24 cellular contexts compared by ENCODE assay signal in the genomic region with DNA sequence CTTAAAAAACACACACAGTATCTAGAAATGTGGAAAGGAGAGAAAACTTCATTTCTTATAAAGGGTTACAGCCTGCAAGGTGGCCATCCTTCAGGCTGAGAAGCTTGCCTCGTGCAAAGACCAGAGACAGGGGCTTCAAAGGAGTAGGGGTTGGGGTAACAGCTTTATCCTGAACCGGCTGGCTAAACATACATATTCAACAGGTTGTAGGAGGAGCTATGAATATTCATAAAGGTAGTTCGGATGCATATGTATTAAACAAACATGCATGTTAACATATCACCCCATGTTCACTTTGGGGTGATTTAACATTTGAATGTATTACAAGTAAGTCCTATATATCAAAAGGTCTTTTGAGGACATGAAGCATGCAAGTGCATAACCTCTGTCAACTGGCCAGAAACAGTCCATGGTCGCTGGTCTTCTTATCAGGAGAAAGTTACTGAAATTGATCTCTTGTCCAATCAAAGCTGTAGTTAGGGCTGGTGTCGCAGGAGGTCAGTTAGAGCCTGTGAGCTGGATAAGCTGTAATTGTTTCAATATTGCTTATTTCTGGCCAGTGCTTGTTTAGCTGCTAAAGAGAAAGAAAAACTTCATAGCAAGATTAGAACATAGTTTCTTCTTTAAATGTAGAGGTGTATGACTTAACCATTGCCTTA. TPM values are rescaled to one million over a fixed set of nuclear protein-coding genes. Genes with fewer than 3 reads are reported as not detected.
A peak's percentile ranks its signal among the peaks of the same experiment; 100 is the strongest.
DNase-seq lines count a peak whose midpoint lies in the region; ATAC-seq, FAIRE-seq and TF ChIP-seq lines count a peak whose summit lies in the region.
"Had no signal": no experiment of that assay in that cellular context is flagged by ENCODE, and none has a peak within 500 bp of the region (broad histone marks: within the 10 kb centered on the region; RNA-seq: fewer than 3 reads in every experiment).

No MANE protein-coding gene starts in this region.

- no peak overlapping the region for H2AFZ ChIP-seq in HepG2 (ENCODE audit: low read length)
- no peak overlapping the region for H2AFZ ChIP-seq in PC-3 (ENCODE audit: low read length)
- H2AFZ ChIP-seq: GM23248 had no signal

- TF ChIP-seq RAD21 in liver (IDR thresholded peaks at IDR 0.05) (no peak), HepG2 (CRISPR knock-in tag; IDR thresholded peaks at IDR 0.05) (no peak)

- H3K4me1 ChIP-seq in liver (ENCODE audit: control insufficient read depth in 4 of 4, insufficient read depth in 4 of 4, low read length in 3 of 4) (peaks cover 0 to 29% (median 14%) of the 10 kb centered on the region in 4 donors), HepG2 (ENCODE audit: insufficient read depth, low read length) (peaks cover 25% of the 10 kb centered on the region), right lobe of liver (peaks cover 0 to 15% (median 0%) of the 10 kb centered on the region in 4 donors), pancreas (peaks cover 20 to 31% (median 25%) of the 10 kb centered on the region in 3 donors), PC-3 (ENCODE audit: insufficient read depth, low read length) (peaks cover 9% of the 10 kb centered on the region)
- H3K4me1 ChIP-seq: BLaER1, HAP-1 had no signal

- H3K36me3 ChIP-seq in liver (ENCODE audit: control insufficient read depth in 4 of 4, insufficient read depth in 3 of 4, low read depth in 1 of 4, low read length in 3 of 4) (no peaks in the 10 kb centered on the region), HepG2 (replicated peaks in 1 of 2; ENCODE audit: control insufficient read depth in 1 of 2, insufficient read depth in 2 of 2, low read length in 2 of 2) (no peaks in the 10 kb centered on the region), right lobe of liver (no peaks in the 10 kb centered on the region), pancreas (no peaks in the 10 kb centered on the region), PC-3 (ENCODE audit: low read depth, low read length) (no peaks in the 10 kb centered on the region)
- H3K36me3 ChIP-seq: BLaER1, HAP-1 had no signal

- H3F3A ChIP-seq in PC-3 (ENCODE audit: low read length, unreplicated experiment) = no peaks in the 10 kb centered on the region

- H3K79me2 ChIP-seq in HepG2 (ENCODE audit: insufficient read depth, low read length) = no peaks in the 10 kb centered on the region
- H3K79me2 ChIP-seq in PC-3 (ENCODE audit: low read length) = no peaks in the 10 kb centered on the region

- no peak for TF ChIP-seq POLR2A in HepG2 (IDR thresholded peaks at IDR 0.05; ENCODE audit: insufficient read depth in 1 of 2, low read depth in 2 of 2, low read length in 2 of 2)
- TF ChIP-seq POLR2A in right lobe of liver (IDR thresholded peaks at IDR 0.05) = no peak
- TF ChIP-seq POLR2A in GM12892 (IDR thresholded peaks at IDR 0.05; ENCODE audit: low read depth, low read length) = no peak

- H3K27me3 ChIP-seq in liver (ENCODE audit: control insufficient read depth in 4 of 4, insufficient read depth in 4 of 4, low read length in 3 of 4) (no peaks in the 10 kb centered on the region), HepG2 (ENCODE audit: control insufficient read depth in 1 of 2, insufficient read depth in 2 of 2, low read length in 2 of 2) (peaks cover 0 to 19% of the 10 kb centered on the region in 2 experiments; a peak in 2 of 5 replicates), right lobe of liver (no peaks in the 10 kb centered on the region), pancreas (no peaks in the 10 kb centered on the region), PC-3 (ENCODE audit: low read length) (no peaks in the 10 kb centered on the region)
- H3K27me3 ChIP-seq: BLaER1 had no signal

- DNase-seq in HepG2 (ENCODE audit: low spot score) (no peak), right lobe of liver (peak in 2 of 3 donors; percentile 59 to 63), pancreas (peak in 4 of 6 donors; percentile 30 to 63 (median 38)), natural killer cell (no peak), PC-3 (no peak), GM12892 (ENCODE audit: insufficient read length) (no peak)
- DNase-seq: 8988T; CD4-positive, alpha-beta memory T cell; DMS53; DND-41; EL; GM23248 had no signal

- POLR2A ChIA-PET in HepG2 (lab: Yijun Ruan, JAX) (no interaction called here), PC-3 (lab: Charles Lee; ENCODE audit: unreplicated experiment) (no interaction called here)

- H3K4me1 Mint-ChIP-seq in natural killer cell = peaks cover 0 to 7% of the 10 kb centered on the region in 2 donors

- CTCF ChIA-PET in HepG2 (lab: Yijun Ruan, JAX; ENCODE audit: low intra/inter-chr PET ratio, low total read pairs) (no interaction called here), PC-3 (lab: Charles Lee) (no interaction called here)

- no peaks in the 10 kb centered on the region for H3K9me2 ChIP-seq in PC-3 (replicated peaks; ENCODE audit: low read length)

- no peaks in the 10 kb centered on the region for H3K36me3 Mint-ChIP-seq in natural killer cell
- H3K36me3 Mint-ChIP-seq: CD14-positive monocyte; CD4-positive, alpha-beta memory T cell had no signal

- intact Hi-C loops in HepG2 (cut with micrococcal nuclease; ENCODE audit: unreplicated experiment) = no loop called here
- intact Hi-C loops in right lobe of liver (cut with DNase I) = no loop called here
- intact Hi-C loops in pancreas (cut with DNase I) = no loop called here
- intact Hi-C loops in natural killer cell (cut with micrococcal nuclease) = no loop called here
- intact Hi-C loops in PC-3 (cut with micrococcal nuclease) = no loop called here

- no peaks in the 10 kb centered on the region for H3K9me3 ChIP-seq in liver (ENCODE audit: control insufficient read depth in 4 of 4, low read length in 3 of 4)
- no peaks in the 10 kb centered on the region for H3K9me3 ChIP-seq in HepG2 (ENCODE audit: low read length)
- no peaks in the 10 kb centered on the region for H3K9me3 ChIP-seq in right lobe of liver
- H3K9me3 ChIP-seq in pancreas = no peaks in the 10 kb centered on the region
- H3K9me3 ChIP-seq in PC-3 (ENCODE audit: low read length) = no peaks in the 10 kb centered on the region
- H3K9me3 ChIP-seq: BLaER1, HAP-1 had no signal

- H3K9ac ChIP-seq in liver (ENCODE audit: low read depth in 1 of 2, low read length in 2 of 2) = no peak overlapping the region
- H3K9ac ChIP-seq in HepG2 (ENCODE audit: insufficient read depth, low read depth, low read length) = no peak overlapping the region
- H3K9ac ChIP-seq in PC-3 (ENCODE audit: low read length) = no peak overlapping the region
- H3K9ac ChIP-seq: BLaER1, GM23248 had no signal

- H4K20me1 ChIP-seq in HepG2 (ENCODE audit: insufficient read depth, low read length) (no peaks in the 10 kb centered on the region), PC-3 (ENCODE audit: low read length) (no peaks in the 10 kb centered on the region)
- H4K20me1 ChIP-seq: BLaER1 had no signal

- ATAC-seq in HepG2 (no peak), right lobe of liver (peak; percentile 52 to 74 (median 70)), pancreas (peak; percentile 10 to 50 (median 24)), GM21576 (IDR thresholded peaks at IDR 0.05; ENCODE audit: unreplicated experiment) (no peak), natural killer cell (no peak), PC-3 (no peak)
- ATAC-seq: GM12878 had no signal

- no peaks in the 10 kb centered on the region for H3K9me3 Mint-ChIP-seq in natural killer cell

- peaks cover 26 to 35% of the 10 kb centered on the region in 2 donors for H3K27me3 Mint-ChIP-seq in natural killer cell (ENCODE audit: low read depth in 2 of 2)

- H3K4me3 Mint-ChIP-seq in natural killer cell = no peak overlapping the region
- H3K4me3 Mint-ChIP-seq: CD4-positive, alpha-beta memory T cell had no signal

- H3K27ac ChIP-seq in liver (ENCODE audit: low read depth in 1 of 2, low read length in 2 of 2) = peak overlapping the region in 1 of 2 donors; percentile 34
- H3K27ac ChIP-seq in HepG2 (ENCODE audit: extremely low read length, insufficient read depth, low read length) = no peak overlapping the region
- peak overlapping the region in 1 of 3 donors; percentile 30 for H3K27ac ChIP-seq in right lobe of liver
- H3K27ac ChIP-seq in pancreas = no peak overlapping the region
- no peak overlapping the region for H3K27ac ChIP-seq in PC-3 (ENCODE audit: low read length)
- H3K27ac ChIP-seq: BLaER1, GM23248 had no signal

- FAIRE-seq in HepG2 (lab: Jason Lieb, UNC) = no peak
- FAIRE-seq in pancreas (lab: Jason Lieb, UNC) = no peak
- FAIRE-seq in GM12892 (lab: Jason Lieb, UNC) = no peak
- FAIRE-seq: GM12878, GM19239 had no signal

- in situ Hi-C loops in HepG2 (cut with HindIII; ENCODE audit: extremely low pct_ligation_motif_present, low pct_unique_long_range_greater_than_20kb) = no loop called here

- TF ChIP-seq EP300 in HepG2 (IDR thresholded peaks at IDR 0.05; ENCODE audit: low read depth in 2 of 2, low read length in 2 of 2) = no peak
- no peak for TF ChIP-seq EP300 in HepG2 (CRISPR knock-in tag; IDR thresholded peaks at IDR 0.05; ENCODE audit: borderline replicate concordance)

- whole genome bisulfite sequencing in liver = 36% methylated on average over 5 of the region's 5 CpGs
- WGBS in HepG2 (ENCODE audit: low lambda C conversion rate) = 16% methylated on average over 5 of the region's 5 CpGs
- 34% methylated on average over 5 of the region's 5 CpGs for WGBS in right lobe of liver (ENCODE audit: insufficient coverage, low coverage, low lambda C conversion rate, missing lambda C conversion rate)
- 9 to 15% methylated on average over 5 of the region's 5 CpGs for WGBS in pancreas, 2 donors

- H3K4me3 ChIP-seq in liver (ENCODE audit: low read depth in 1 of 3, low read length in 3 of 3) (no peak overlapping the region), HepG2 (replicated peaks in 1 of 3; ENCODE audit: insufficient read depth in 1 of 3, low read depth in 2 of 3, low read length in 3 of 3) (no peak overlapping the region), right lobe of liver (peak overlapping the region in 1 of 3 donors; percentile 18), pancreas (no peak overlapping the region), PC-3 (ENCODE audit: low read length) (no peak overlapping the region)
- H3K4me3 ChIP-seq: BLaER1, GM12878, GM23248, HAP-1 had no signal

- no peak overlapping the region for H3K27ac Mint-ChIP-seq in natural killer cell
- H3K27ac Mint-ChIP-seq: CD14-positive monocyte; CD4-positive, alpha-beta memory T cell had no signal

- no peak overlapping the region for H3K4me2 ChIP-seq in HepG2 (ENCODE audit: low read depth, low read length)
- H3K4me2 ChIP-seq in PC-3 (ENCODE audit: low read length) = no peak overlapping the region
- H3K4me2 ChIP-seq: BLaER1 had no signal

- no TSS peak for BruUV-seq in HepG2 (replicated peaks; lab: Mats Ljungman, UMichigan)
- no TSS peak for BruUV-seq in PC-3 (replicated peaks; lab: Mats Ljungman, UMichigan)

- TF ChIP-seq CTCF in liver (IDR thresholded peaks at IDR 0.05; ENCODE audit: low read depth, low read length, missing input control) (no peak), HepG2 (CRISPR knock-in tag; IDR thresholded peaks at IDR 0.05) (no peak), right lobe of liver (IDR thresholded peaks at IDR 0.05) (no peak), pancreas (IDR thresholded peaks at IDR 0.05) (no peak), natural killer cell (IDR thresholded peaks at IDR 0.05) (no peak), PC-3 (conservative IDR thresholded peaks at IDR 0.05; ENCODE audit: low read depth, low read length) (no peak)

RNA-seq across cellular contexts. Expression of a gene that starts 2.3 kb away (rescaled TPM):
- total RNA-seq in liver (not detected), HepG2 (2016; rRNA removed; fragmentation: Illumina TruSeq; extraction: Trizol) (not detected in 2 replicates), right lobe of liver (under 1 TPM in 1 of 6 experiments, not detected in 5; 0.25 TPM), pancreas (1 to 10 TPM in 5 of 6 donors, under 1 TPM in 1; 0.21 to 3.8 (median 1.4) TPM), natural killer cell (not detected), PC-3 (2014; rRNA removed) (not detected in 2 replicates)
- polyA plus RNA-seq in liver (under 1 TPM in 1 of 2 donors, not detected in 1; 0.05 TPM), HepG2 (2011; rRNA removed) (not detected in 2 replicates), pancreas (1 to 10 TPM; 1.1 to 2.2 TPM)
- not detected in 2 replicates for total RNA-seq in HepG2 (2016; cell fraction: cytosol; rRNA removed; fragmentation: Illumina TruSeq; extraction: Trizol; ENCODE audit: low read depth)
- total RNA-seq in HepG2 (2016; cell fraction: insoluble cytoplasmic fraction; rRNA removed; fragmentation: Illumina TruSeq; extraction: Trizol) = not detected in 2 replicates
- total RNA-seq in HepG2 (2016; cell fraction: membrane; rRNA removed; fragmentation: Illumina TruSeq; extraction: Trizol) = not detected in 2 replicates
- not detected in 2 replicates for total RNA-seq in HepG2 (2016; cell fraction: nucleus; rRNA removed; fragmentation: Illumina TruSeq; extraction: Trizol)
- not detected in 2 replicates for polyA plus RNA-seq in HepG2 (2011; cell fraction: cytosol; rRNA removed)
- not detected in 2 replicates for polyA plus RNA-seq in HepG2 (2011; cell fraction: nucleus; rRNA removed)
- polyA plus RNA-seq in HepG2 (2012) = not detected in 2 replicates
- polyA plus RNA-seq in HepG2 (2016; cell fraction: cytosol; fragmentation: Illumina TruSeq; extraction: Trizol; ENCODE audit: low read depth) = not detected in 2 replicates
- polyA plus RNA-seq in HepG2 (2016; cell fraction: insoluble cytoplasmic fraction; fragmentation: Illumina TruSeq; extraction: Trizol; ENCODE audit: low read depth) = not detected in 2 replicates
- polyA plus RNA-seq in HepG2 (2016; cell fraction: membrane; fragmentation: Illumina TruSeq; extraction: Trizol; ENCODE audit: low read depth) = not detected in 2 replicates
- not detected in 2 replicates for polyA plus RNA-seq in HepG2 (2016; cell fraction: nucleus; fragmentation: Illumina TruSeq; extraction: Trizol; ENCODE audit: insufficient read depth, low read depth)
- polyA minus RNA-seq in HepG2 (2011; rRNA and poly(A)+ RNA removed; ENCODE audit: low replicate concordance) = not detected in 2 replicates
- polyA minus RNA-seq in HepG2 (2011; cell fraction: cytosol; rRNA and poly(A)+ RNA removed) = not detected in 2 replicates
- polyA minus RNA-seq in HepG2 (2011; cell fraction: nucleus; rRNA and poly(A)+ RNA removed) = not detected in 2 replicates
- polyA plus RNA-seq in GM12892 (2012; ENCODE audit: missing spikeins) = not detected
- total RNA-seq: A673; CD4-positive, alpha-beta memory T cell; G401; GM12878; GM23248; H4; HT-29 had no signal
- polyA plus RNA-seq: AG04450; CD14-positive monocyte; CD4-positive, alpha-beta memory T cell; GM23248 had no signal

Comparison
In these comparisons a context has a peak if more than half of its experiments do, and no peak if none do; other contexts are left out.
1. ATAC-seq: peak in right lobe of liver (4 of 4) and pancreas (4 of 4); none in HepG2 (single experiment), GM21576 (single experiment), natural killer cell (0 of 3) and PC-3 (single experiment).
2. DNase-seq: peak in right lobe of liver (2 of 3) and pancreas (4 of 6); none in HepG2 (single experiment), natural killer cell (single experiment), PC-3 (single experiment) and GM12892 (single experiment).